In genomic region chr15:71572452-71573053, GRCh38 we compare ENCODE assay signal across 13 cellular contexts.
DNase-seq lines count a peak whose midpoint lies in the region; TF ChIP-seq lines count a peak whose summit lies in the region.
"Had no signal": no experiment of that assay in that cellular context is flagged by ENCODE, and none has a peak within 500 bp of the region (broad histone marks: within the 10 kb centered on the region; RNA-seq: fewer than 3 reads in every experiment).

No MANE protein-coding gene starts in this region.

- no peak overlapping the region for H3K23ac ChIP-seq in neuronal stem cell (ENCODE audit: low read depth, low read length, poor library complexity)

- in situ Hi-C loops in mammary epithelial cell (cut with MboI; ENCODE audit: low sequenced_read_pairs in 2 of 2): no loop called here

- H3K14ac ChIP-seq in neuronal stem cell (ENCODE audit: low read length): no peak overlapping the region

- intact Hi-C loops in mammary epithelial cell (cut with micrococcal nuclease): loop anchor here (5.0 kb wide), 1 partner anchor 35 kb away; no protein-coding TSS in a partner anchor

- H3K27ac Mint-ChIP-seq in type B pancreatic cell: peak overlapping the region; percentile 9
- H3K27ac Mint-ChIP-seq: activated CD4-positive, alpha-beta memory T cell treated with anti-CD3 and anti-CD28 coated beads for 36 hours; activated naive CD8-positive, alpha-beta T cell treated with anti-CD3 and anti-CD28 coated beads for 36 hours; effector memory CD8-positive, alpha-beta T cell had no signal

- dilution Hi-C loops in mammary epithelial cell (cut with HindIII; ENCODE audit: low sequenced_read_pairs): no loop called here

- H3K9me3 ChIP-seq in mammary epithelial cell (replicated peaks; ENCODE audit: insufficient read depth, low read length) (no peaks in the 10 kb centered on the region), neuronal stem cell (replicated peaks in 1 of 2; ENCODE audit: control insufficient read depth in 2 of 2, insufficient read depth in 1 of 2, low read depth in 1 of 2, low read length in 2 of 2) (no peaks in the 10 kb centered on the region)

- 11% methylated on average over 5 of the region's 5 CpGs for WGBS in mammary epithelial cell (ENCODE audit: low coverage, missing lambda C conversion rate)
- WGBS in neuronal stem cell (ENCODE audit: extremely low coverage in 2 of 2, insufficient read length in 2 of 2, insufficient replicate concordance in 1 of 2), 2 donors: no CpG with 5 or more reads among the region's 5 CpGs

- H3K4me1 ChIP-seq in mammary epithelial cell (ENCODE audit: insufficient read depth, low read length) (peaks cover 18% of the 10 kb centered on the region), neuronal stem cell (ENCODE audit: control insufficient read depth in 2 of 2, insufficient read depth in 1 of 2, low read depth in 1 of 2, low read length in 2 of 2) (peaks cover 0 to 3% of the 10 kb centered on the region in 2 donors)

- H3K4me3 ChIP-seq in mammary epithelial cell (replicated peaks in 1 of 3; ENCODE audit: insufficient read depth in 1 of 3, low read depth in 2 of 3, low read length in 3 of 3) (no peak overlapping the region), neuronal stem cell (ENCODE audit: low read length in 2 of 2) (no peak overlapping the region)
- H3K4me3 ChIP-seq: smooth muscle cell had no signal

- no peak overlapping the region for H3K4ac ChIP-seq in neuronal stem cell (ENCODE audit: low read length)

- H4K20me1 ChIP-seq in mammary epithelial cell (ENCODE audit: insufficient read depth, low read length): no peaks in the 10 kb centered on the region

- peak; percentile 26 for DNase-seq in SIG-M5 treated with dmso at 0.1 percent for 504 hours (lab: John Stamatoyannopoulos, UW; ENCODE audit: unreplicated experiment)
- no peak for DNase-seq in SIG-M5 (lab: John Stamatoyannopoulos, UW)
- peak; percentile 77 for DNase-seq in mammary epithelial cell
- peak; percentile 41 for DNase-seq in iPS DF 4.7 (ENCODE audit: extremely low read depth, low spot score)
- no peak for DNase-seq in type B pancreatic cell (ENCODE audit: extremely low spot score, unreplicated experiment)
- no peak for DNase-seq in neuronal stem cell (ENCODE audit: low spot score)
- no peak for DNase-seq in epidermal melanocyte (ENCODE audit: insufficient read length, low spot score)
- no peak for DNase-seq in activated naive CD4-positive, alpha-beta T cell treated with Interleukin-2 at 50 U/mL for 16 hours
- DNase-seq: activated CD4-positive, alpha-beta memory T cell treated with anti-CD3 and anti-CD28 coated beads for 36 hours; activated naive CD8-positive, alpha-beta T cell treated with anti-CD3 and anti-CD28 coated beads for 36 hours; effector memory CD8-positive, alpha-beta T cell; NCI-H2107 had no signal

- no peak overlapping the region for H3K9ac ChIP-seq in mammary epithelial cell (ENCODE audit: insufficient read depth, low read length)
- no peak overlapping the region for H3K9ac ChIP-seq in neuronal stem cell (ENCODE audit: low read depth, low read length, poor library complexity)

- peaks cover 6% of the 10 kb centered on the region for H3K9me3 Mint-ChIP-seq in type B pancreatic cell
- H3K9me3 Mint-ChIP-seq: activated CD4-positive, alpha-beta memory T cell treated with anti-CD3 and anti-CD28 coated beads for 36 hours; activated naive CD8-positive, alpha-beta T cell treated with anti-CD3 and anti-CD28 coated beads for 36 hours; effector memory CD8-positive, alpha-beta T cell had no signal

- H3K79me1 ChIP-seq in neuronal stem cell (ENCODE audit: low read depth, low read length): no peaks in the 10 kb centered on the region

- H2BK15ac ChIP-seq in neuronal stem cell (ENCODE audit: low read length): no peak overlapping the region

- H2BK5ac ChIP-seq in neuronal stem cell (ENCODE audit: low read length): no peak overlapping the region

- H3K18ac ChIP-seq in neuronal stem cell (ENCODE audit: low read length): no peak overlapping the region

- H3K36me3 Mint-ChIP-seq in type B pancreatic cell: no peaks in the 10 kb centered on the region
- H3K36me3 Mint-ChIP-seq: activated CD4-positive, alpha-beta memory T cell treated with anti-CD3 and anti-CD28 coated beads for 36 hours; activated naive CD8-positive, alpha-beta T cell treated with anti-CD3 and anti-CD28 coated beads for 36 hours had no signal

- no peaks in the 10 kb centered on the region for H3K27me3 ChIP-seq in mammary epithelial cell (ENCODE audit: insufficient read depth, low read length)
- H3K27me3 ChIP-seq in neuronal stem cell (ENCODE audit: control insufficient read depth in 3 of 3, insufficient read depth in 3 of 3, low read depth in 1 of 3, low read length in 3 of 3): no peaks in the 10 kb centered on the region

- no peak overlapping the region for H3K4me3 Mint-ChIP-seq in type B pancreatic cell
- H3K4me3 Mint-ChIP-seq: activated CD4-positive, alpha-beta memory T cell treated with anti-CD3 and anti-CD28 coated beads for 36 hours; activated naive CD8-positive, alpha-beta T cell treated with anti-CD3 and anti-CD28 coated beads for 36 hours; effector memory CD8-positive, alpha-beta T cell had no signal

- H4K8ac ChIP-seq in neuronal stem cell (ENCODE audit: low read depth, low read length): no peak overlapping the region

- no peaks in the 10 kb centered on the region for H3K79me2 ChIP-seq in mammary epithelial cell (ENCODE audit: insufficient read depth, low read length)

- no peaks in the 10 kb centered on the region for H3K27me3 Mint-ChIP-seq in type B pancreatic cell

- H3K27ac ChIP-seq in mammary epithelial cell (ENCODE audit: insufficient read depth, low read depth, low read length) (peak overlapping the region; percentile 39), neuronal stem cell (replicated peaks; ENCODE audit: low read length) (no peak overlapping the region)

- H3K36me3 ChIP-seq in mammary epithelial cell (ENCODE audit: insufficient read depth, low read length) (no peaks in the 10 kb centered on the region), neuronal stem cell (replicated peaks in 1 of 2; ENCODE audit: control insufficient read depth in 2 of 2, insufficient read depth in 2 of 2, low read length in 2 of 2) (no peaks in the 10 kb centered on the region)

- BruUV-seq in mammary epithelial cell (replicated peaks; lab: Mats Ljungman, UMichigan): no TSS peak

- H3K4me2 ChIP-seq in mammary epithelial cell (ENCODE audit: insufficient read depth, low read depth, low read length) (peak overlapping the region; percentile 37), neuronal stem cell (ENCODE audit: insufficient read depth, low read length, poor library complexity, severe bottlenecking) (no peak overlapping the region)
- H3K4me2 ChIP-seq: smooth muscle cell had no signal

- CTCF ChIA-PET in mammary epithelial cell (lab: Charles Lee; ENCODE audit: low non-redundant PET): interaction anchor here (1.0 kb wide), 1 partner anchor 123 kb away, joined by 5 read pairs; no protein-coding TSS in a partner anchor

- peak overlapping the region; percentile 31 for H2AFZ ChIP-seq in mammary epithelial cell (ENCODE audit: low read depth, low read length)
- no peak overlapping the region for H2AFZ ChIP-seq in neuronal stem cell (ENCODE audit: low read length)

- no peak overlapping the region for H2BK120ac ChIP-seq in neuronal stem cell (ENCODE audit: low read depth, low read length)

- no peak overlapping the region for H2AK5ac ChIP-seq in neuronal stem cell (ENCODE audit: low read depth, low read length)

- no peak overlapping the region for H2BK12ac ChIP-seq in neuronal stem cell (ENCODE audit: low read length)

- TF ChIP-seq CTCF in mammary epithelial cell (conservative IDR thresholded peaks at IDR 0.05 in 1 of 2, IDR thresholded peaks at IDR 0.05 in 1 of 2; ENCODE audit: extremely low read depth in 1 of 2, insufficient read depth in 1 of 2, low read depth in 1 of 2, low read length in 2 of 2): peak; percentile 62 to 64
- no peak for TF ChIP-seq CTCF in type B pancreatic cell (conservative IDR thresholded peaks at IDR 0.05)

- H4K91ac ChIP-seq in neuronal stem cell (ENCODE audit: low read depth, low read length, poor library complexity): no peak overlapping the region

- peaks cover 15% of the 10 kb centered on the region for H3K4me1 Mint-ChIP-seq in type B pancreatic cell (ENCODE audit: unreplicated experiment)
- H3K4me1 Mint-ChIP-seq: activated naive CD8-positive, alpha-beta T cell treated with anti-CD3 and anti-CD28 coated beads for 36 hours had no signal

Comparison
In these comparisons a context has a peak if more than half of its experiments do, and no peak if none do; other contexts are left out.
1. DNase-seq: peak in SIG-M5 treated with dmso at 0.1 percent for 504 hours (single experiment), mammary epithelial cell (single experiment) and iPS DF 4.7 (single experiment); none in SIG-M5 (single experiment), type B pancreatic cell (single experiment), neuronal stem cell (single experiment), epidermal melanocyte (single experiment) and activated naive CD4-positive, alpha-beta T cell treated with Interleukin-2 at 50 U/mL for 16 hours (single experiment).